In genomic region chr10:6337382-6337781, GRCh38 we compare ENCODE assay signal across 17 cellular contexts.
DNase-seq lines count a peak whose midpoint lies in the region; ATAC-seq and TF ChIP-seq lines count a peak whose summit lies in the region.
"Had no signal": no experiment of that assay in that cellular context is flagged by ENCODE, and none has a peak within 500 bp of the region (broad histone marks: within the 10 kb centered on the region; RNA-seq: fewer than 3 reads in every experiment).

No MANE protein-coding gene starts in this region.

- no peaks in the 10 kb centered on the region for H3K9me3 ChIP-seq in esophagus muscularis mucosa
- no peaks in the 10 kb centered on the region for H3K9me3 ChIP-seq in neural progenitor cell (ENCODE audit: low read depth)
- H3K9me3 ChIP-seq: BE2C had no signal

- no peak overlapping the region for H3K4me2 ChIP-seq in neural progenitor cell

- H3K4me3 ChIP-seq in esophagus muscularis mucosa (no peak overlapping the region), neural progenitor cell (no peak overlapping the region)
- H3K4me3 ChIP-seq: GM23248 had no signal

- H3K4me1 Mint-ChIP-seq in osteocyte (ENCODE audit: unreplicated experiment) (peaks cover 7% of the 10 kb centered on the region), neural progenitor cell (no peaks in the 10 kb centered on the region)

- no peak for TF ChIP-seq CTCF in esophagus muscularis mucosa (IDR thresholded peaks at IDR 0.05)
- no peak for TF ChIP-seq CTCF in osteocyte (IDR thresholded peaks at IDR 0.05)
- no peak for TF ChIP-seq CTCF in neural progenitor cell (IDR thresholded peaks at IDR 0.05)

- H3F3A ChIP-seq in neural progenitor cell (ENCODE audit: low read depth) = no peaks in the 10 kb centered on the region

- peak; percentile 53 for DNase-seq in HT1080 (ENCODE audit: low read depth)
- peak; percentile 3 for DNase-seq in amniotic epithelial cell (ENCODE audit: low read depth)
- peak; percentile 60 for DNase-seq in esophagus muscularis mucosa (ENCODE audit: extremely low spot score)
- peak; percentile 56 for DNase-seq in osteocyte (ENCODE audit: extremely low spot score, unreplicated experiment)
- DNase-seq in activated naive CD4-positive, alpha-beta T cell (lab: John Stamatoyannopoulos, UW) = no peak
- DNase-seq in neural progenitor cell (ENCODE audit: low spot score) = no peak
- DNase-seq: BE2C; CD4-positive, alpha-beta T cell; GM23248; KG1; NCI-H1436; NCI-H2029 treated with DMSO at 0.1 percent for 48 hours; NCI-H510A treated with DMSO at 0.1 percent for 48 hours; NCI-H82; PC-3 had no signal

- H3K4me3 Mint-ChIP-seq in osteocyte (ENCODE audit: unreplicated experiment) = no peak overlapping the region
- H3K4me3 Mint-ChIP-seq in neural progenitor cell = no peak overlapping the region
- H3K4me3 Mint-ChIP-seq: CD4-positive, alpha-beta T cell had no signal

- H3K9me3 Mint-ChIP-seq in osteocyte (ENCODE audit: unreplicated experiment) = no peaks in the 10 kb centered on the region
- H3K9me3 Mint-ChIP-seq in neural progenitor cell = peaks cover 10% of the 10 kb centered on the region
- H3K9me3 Mint-ChIP-seq: CD4-positive, alpha-beta T cell had no signal

- WGBS in esophagus muscularis mucosa = 85% methylated on average over 6 of the region's 6 CpGs

- no peaks in the 10 kb centered on the region for H3K27me3 Mint-ChIP-seq in osteocyte (ENCODE audit: unreplicated experiment)
- peaks cover 2% of the 10 kb centered on the region for H3K27me3 Mint-ChIP-seq in neural progenitor cell (ENCODE audit: insufficient read depth, low read depth)
- H3K27me3 Mint-ChIP-seq: CD4-positive, alpha-beta T cell had no signal

- H3K27ac Mint-ChIP-seq in osteocyte (ENCODE audit: unreplicated experiment) (peak overlapping the region; percentile 27), neural progenitor cell (no peak overlapping the region)
- H3K27ac Mint-ChIP-seq: CD4-positive, alpha-beta T cell had no signal

- H3K9ac ChIP-seq in neural progenitor cell = no peak overlapping the region
- H3K9ac ChIP-seq: GM23248 had no signal

- H3K36me3 Mint-ChIP-seq in osteocyte (ENCODE audit: unreplicated experiment) (no peaks in the 10 kb centered on the region), neural progenitor cell (peaks cover 5% of the 10 kb centered on the region)

- no peak overlapping the region for H2AFZ ChIP-seq in neural progenitor cell (replicated peaks)
- H2AFZ ChIP-seq: GM23248 had no signal

- no peaks in the 10 kb centered on the region for H4K20me1 ChIP-seq in neural progenitor cell (ENCODE audit: low read depth)

- H3K27ac ChIP-seq in esophagus muscularis mucosa (replicated peaks in 1 of 4) (no peak overlapping the region), neural progenitor cell (no peak overlapping the region)
- H3K27ac ChIP-seq: GM23248 had no signal

- H3K36me3 ChIP-seq in esophagus muscularis mucosa (no peaks in the 10 kb centered on the region), neural progenitor cell (no peaks in the 10 kb centered on the region)
- H3K36me3 ChIP-seq: BE2C had no signal

- TF ChIP-seq EP300 in esophagus muscularis mucosa (IDR thresholded peaks at IDR 0.05) = no peak

- H3K4me1 ChIP-seq in esophagus muscularis mucosa (no peaks in the 10 kb centered on the region), neural progenitor cell (no peaks in the 10 kb centered on the region)
- H3K4me1 ChIP-seq: BE2C had no signal

- no peaks in the 10 kb centered on the region for H3K27me3 ChIP-seq in esophagus muscularis mucosa
- no peaks in the 10 kb centered on the region for H3K27me3 ChIP-seq in neural progenitor cell
- H3K27me3 ChIP-seq: BE2C had no signal

- H3K79me2 ChIP-seq in neural progenitor cell (ENCODE audit: low read depth) = no peaks in the 10 kb centered on the region

- intact Hi-C loops in esophagus muscularis mucosa (cut with DNase I) = no loop called here

- no peak for TF ChIP-seq POLR2A in esophagus muscularis mucosa (IDR thresholded peaks at IDR 0.05; ENCODE audit: low read depth)

- ATAC-seq in GM18498 (IDR thresholded peaks at IDR 0.05; ENCODE audit: unreplicated experiment) = no peak
- ATAC-seq: HCT116, PC-3 had no signal

Comparison
In these comparisons a context has a peak if more than half of its experiments do, and no peak if none do; other contexts are left out.
1. DNase-seq: peak in HT1080 (single experiment), amniotic epithelial cell (single experiment), esophagus muscularis mucosa (single experiment) and osteocyte (single experiment); none in activated naive CD4-positive, alpha-beta T cell (0 of 4) and neural progenitor cell (single experiment).